Comparison of ENCODE assay signal across 18 cellular contexts in genomic region chr3:190194506-190194905, GRCh38.
DNase-seq lines count a peak whose midpoint lies in the region; ATAC-seq, FAIRE-seq and TF ChIP-seq lines count a peak whose summit lies in the region.
"Had no signal": no experiment of that assay in that cellular context is flagged by ENCODE, and none has a peak within 500 bp of the region (broad histone marks: within the 10 kb centered on the region; RNA-seq: fewer than 3 reads in every experiment).

No MANE protein-coding gene starts in this region.

- no peaks in the 10 kb centered on the region for H3K4me1 Mint-ChIP-seq in stimulated activated effector memory CD8-positive, alpha-beta T cell treated with anti-CD3 and anti-CD28 coated beads, Interleukin-12 subunit alpha, Interleukin-12 subunit beta, amount 100 ng/mL, for 72 hours
- H3K4me1 Mint-ChIP-seq: B cell had no signal

- no peak overlapping the region for H3K18ac ChIP-seq in IMR-90 (ENCODE audit: low read depth, low read length)
- no peak overlapping the region for H3K18ac ChIP-seq in H1 (ENCODE audit: extremely low read depth, low read length)

- no peak overlapping the region for H3K4me3 ChIP-seq in IMR-90 (ENCODE audit: insufficient read depth, low read depth, low read length)
- H3K4me3 ChIP-seq in H1 (ENCODE audit: extremely low read depth in 1 of 4, insufficient read depth in 2 of 4, low read depth in 3 of 4, low read length in 4 of 4) = no peak overlapping the region
- H3K4me3 ChIP-seq: BLaER1 treated with 17β-estradiol and CSF1 and Interleukin-3, amounts not matched to agents 10 nM and 100 nM had no signal

- dilution Hi-C loops in IMR-90 (cut with HindIII; ENCODE audit: low sequenced_read_pairs, unreplicated experiment) = no loop called here

- no peaks in the 10 kb centered on the region for H3K36me3 Mint-ChIP-seq in stimulated activated effector memory CD8-positive, alpha-beta T cell treated with anti-CD3 and anti-CD28 coated beads, Interleukin-12 subunit alpha, Interleukin-12 subunit beta, amount 100 ng/mL, for 72 hours
- H3K36me3 Mint-ChIP-seq: CD8-positive, alpha-beta T cell had no signal

- H3K79me1 ChIP-seq in IMR-90 (ENCODE audit: low read depth in 1 of 2, low read length in 2 of 2) (no peaks in the 10 kb centered on the region), H1 (ENCODE audit: low read depth, low read length) (no peaks in the 10 kb centered on the region)

- H3K36me3 ChIP-seq in IMR-90 (ENCODE audit: control insufficient read depth, insufficient read depth, low read length) (no peaks in the 10 kb centered on the region), H1 (ENCODE audit: control insufficient read depth in 2 of 4, insufficient read depth in 4 of 4, low read length in 3 of 4) (no peaks in the 10 kb centered on the region)
- H3K36me3 ChIP-seq: BLaER1 treated with 17β-estradiol and CSF1 and Interleukin-3, amounts not matched to agents 10 nM and 100 nM had no signal

- H2AK5ac ChIP-seq in IMR-90 (ENCODE audit: low read depth, low read length) (0 out of 2 replicates have a peak overlapping the region, but pooled peaks have one; percentile 38), H1 (ENCODE audit: low read depth, low read length) (no peak overlapping the region)

- no peak overlapping the region for H3K27ac ChIP-seq in IMR-90 (ENCODE audit: insufficient read depth, low read length)
- no peak overlapping the region for H3K27ac ChIP-seq in H1 (ENCODE audit: low read depth, low read length)
- H3K27ac ChIP-seq: 22Rv1; BLaER1 treated with 17β-estradiol and CSF1 and Interleukin-3, amounts not matched to agents 10 nM and 100 nM had no signal

- H4K91ac ChIP-seq in IMR-90 (ENCODE audit: insufficient read depth, low read depth, low read length) (peak overlapping the region; percentile 29), H1 (replicated peaks; ENCODE audit: insufficient read length, low read length) (no peak overlapping the region)

- H3K9me3 Mint-ChIP-seq in stimulated activated effector memory CD8-positive, alpha-beta T cell treated with anti-CD3 and anti-CD28 coated beads, Interleukin-12 subunit alpha, Interleukin-12 subunit beta, amount 100 ng/mL, for 72 hours = no peaks in the 10 kb centered on the region
- H3K9me3 Mint-ChIP-seq: CD8-positive, alpha-beta T cell; HFFc6 had no signal

- H3K9me1 ChIP-seq in IMR-90 (ENCODE audit: insufficient read depth, low read length) = 0 out of 2 replicates have a peak, but pooled peaks cover 2% of the 10 kb centered on the region

- no peak for ATAC-seq in IMR-90 (ENCODE audit: low read depth)
- ATAC-seq in stimulated activated effector memory CD8-positive, alpha-beta T cell treated with anti-CD3 and anti-CD28 coated beads, Interleukin-12 subunit alpha, Interleukin-12 subunit beta, amount 100 ng/mL, for 72 hours = peak; percentile 28
- no peak for ATAC-seq in GM21381 (IDR thresholded peaks at IDR 0.05; ENCODE audit: unreplicated experiment)
- ATAC-seq: CD8-positive, alpha-beta T cell; HCT116; HepG2 had no signal

- H2BK20ac ChIP-seq in IMR-90 (ENCODE audit: low read depth, low read length) = peak overlapping the region; percentile 69; the same call in 1 of the 2 replicates
- no peak overlapping the region for H2BK20ac ChIP-seq in H1 (ENCODE audit: low read length)

- H2BK15ac ChIP-seq in IMR-90 (ENCODE audit: low read depth, low read length) (peak overlapping the region; percentile 15; the same call in 1 of the 3 replicates), H1 (ENCODE audit: low read length) (no peak overlapping the region)

- TF ChIP-seq CTCF in IMR-90 (conservative IDR thresholded peaks at IDR 0.05; ENCODE audit: low read depth, low read length) (no peak), H1 (IDR thresholded peaks at IDR 0.05; ENCODE audit: control extremely low read depth in 1 of 3, insufficient read depth in 1 of 3, low read depth in 1 of 3, low read length in 3 of 3) (no peak)

- H3K4me1 ChIP-seq in IMR-90 (ENCODE audit: control insufficient read depth, insufficient read depth, low read length) (peaks cover 5% of the 10 kb centered on the region; the same call in 1 of the 2 replicates), H1 (replicated peaks in 1 of 4; ENCODE audit: control insufficient read depth in 3 of 4, insufficient read depth in 4 of 4, low read length in 3 of 4) (peaks cover 0 to 5% (median 4%) of the 10 kb centered on the region in 4 experiments; a peak in 3 of 7 replicates)
- H3K4me1 ChIP-seq: BLaER1 treated with 17β-estradiol and CSF1 and Interleukin-3, amounts not matched to agents 10 nM and 100 nM had no signal

- H2BK120ac ChIP-seq in IMR-90 (ENCODE audit: low read depth, low read length) = peak overlapping the region; percentile 36; the same call in 1 of the 2 replicates
- no peak overlapping the region for H2BK120ac ChIP-seq in H1 (replicated peaks; ENCODE audit: low read depth, low read length)

- H3K4me3 Mint-ChIP-seq in stimulated activated effector memory CD8-positive, alpha-beta T cell treated with anti-CD3 and anti-CD28 coated beads, Interleukin-12 subunit alpha, Interleukin-12 subunit beta, amount 100 ng/mL, for 72 hours = no peak overlapping the region
- H3K4me3 Mint-ChIP-seq: B cell; CD8-positive, alpha-beta T cell; HFFc6 had no signal

- in situ Hi-C loops in IMR-90 (cut with MboI; ENCODE audit: low sequenced_read_pairs) = no loop called here

- POLR2A ChIA-PET in IMR-90 (lab: Charles Lee; ENCODE audit: unreplicated experiment) = interaction anchor here (1.1 kb wide), 1 partner anchor 74 kb away, joined by 8 read pairs; the partner anchor contains the start of gene P3H2
- POLR2A ChIA-PET in H1 (lab: Charles Lee; ENCODE audit: partially characterized antibody) = no interaction called here

- DNase-seq in NCI-H2171 treated with DMSO at 0.1 percent for 48 hours (lab: John Stamatoyannopoulos, UW) (peak; percentile 44), NCI-H2171 (lab: John Stamatoyannopoulos, UW) (no peak), IMR-90 (no peak), H1 (ENCODE audit: low read depth in 1 of 2, low spot score in 2 of 2) (no peak), superior temporal gyrus (ENCODE audit: extremely low spot score) (no peak)
- DNase-seq in stimulated activated effector memory CD8-positive, alpha-beta T cell treated with anti-CD3 and anti-CD28 coated beads, Interleukin-12 subunit alpha, Interleukin-12 subunit beta, amount 100 ng/mL, for 72 hours (ENCODE audit: low spot score in 2 of 2) = no peak
- DNase-seq in activated T-cell treated with anti-CD3 and anti-CD28 coated beads, Interleukin-2, amount 50 U/mL, for 1 hour = no peak
- DNase-seq: Calu3; CD8-positive, alpha-beta T cell; DMS79 treated with DMSO at 0.1 percent for 48 hours; GF-D8; HFFc6 had no signal

- no peaks in the 10 kb centered on the region for H3K23me2 ChIP-seq in H1 (ENCODE audit: low read depth, low read length)

- H3K27me3 ChIP-seq in IMR-90 (ENCODE audit: control insufficient read depth, insufficient read depth, low read length) (no peaks in the 10 kb centered on the region), H1 (replicated peaks in 1 of 4; ENCODE audit: control insufficient read depth in 3 of 4, extremely low read depth in 1 of 4, insufficient read depth in 3 of 4, low read length in 3 of 4) (no peaks in the 10 kb centered on the region)
- H3K27me3 ChIP-seq: BLaER1 treated with 17β-estradiol and CSF1 and Interleukin-3, amounts not matched to agents 10 nM and 100 nM had no signal

- H3K9ac ChIP-seq in IMR-90 (ENCODE audit: low read depth, low read length) (no peak overlapping the region), H1 (replicated peaks in 1 of 4; ENCODE audit: extremely low read depth in 1 of 4, low read depth in 3 of 4, low read length in 3 of 4) (no peak overlapping the region)
- H3K9ac ChIP-seq: BLaER1 treated with 17β-estradiol and CSF1 and Interleukin-3, amounts not matched to agents 10 nM and 100 nM had no signal

- intact Hi-C loops in IMR-90 (cut with micrococcal nuclease) = no loop called here

- peak; percentile 36 for FAIRE-seq in H1 (lab: Jason Lieb, UNC)
- FAIRE-seq: HepG2 had no signal

- H2BK12ac ChIP-seq in H1 (ENCODE audit: low read depth, low read length) = no peak overlapping the region

- H3K4ac ChIP-seq in IMR-90 (ENCODE audit: low read depth, low read length) (peak overlapping the region; percentile 34; the same call in 1 of the 2 replicates), H1 (replicated peaks; ENCODE audit: insufficient read length, low read depth, low read length) (no peak overlapping the region)

- no peaks in the 10 kb centered on the region for H3K79me2 ChIP-seq in H1 (ENCODE audit: control insufficient read depth in 1 of 2, insufficient read depth in 2 of 2, low read length in 2 of 2)

- H3K9me3 ChIP-seq in IMR-90 (ENCODE audit: control insufficient read depth, insufficient read depth, low read length) = no peaks in the 10 kb centered on the region
- H3K9me3 ChIP-seq in H1 (ENCODE audit: insufficient read depth in 2 of 2, low read depth in 1 of 2, low read length in 1 of 2) = no peaks in the 10 kb centered on the region
- H3K9me3 ChIP-seq: BLaER1 treated with 17β-estradiol and CSF1 and Interleukin-3, amounts not matched to agents 10 nM and 100 nM had no signal

- TF ChIP-seq POLR2A in IMR-90 (IDR thresholded peaks at IDR 0.05; ENCODE audit: low read depth, low read length) = no peak
- no peak for TF ChIP-seq POLR2A in H1 (IDR thresholded peaks at IDR 0.05; ENCODE audit: control extremely low read depth in 1 of 2, low read depth in 2 of 2, low read length in 2 of 2)

- no peak overlapping the region for H2AK9ac ChIP-seq in IMR-90 (replicated peaks; ENCODE audit: low read depth, low read length, poor library complexity)

- no TSS peak for BruUV-seq in IMR-90 (replicated peaks; lab: Mats Ljungman, UMichigan)

- WGBS in IMR-90 (ENCODE audit: extremely low coverage in 2 of 2, insufficient read length in 1 of 2), 2 experiments = no CpG with 5 or more reads among the region's 3 CpGs
- 85% methylated on average over 3 of the region's 3 CpGs; no CpG with 5 or more reads in 1 of the 2 experiments for WGBS in H1 (ENCODE audit: extremely low coverage in 1 of 2, insufficient coverage in 1 of 2, insufficient read length in 1 of 2, insufficient replicate concordance in 2 of 2, low coverage in 1 of 2, low lambda C conversion rate in 2 of 2, missing lambda C conversion rate in 1 of 2), 2 experiments

- no peak overlapping the region for H3K23ac ChIP-seq in IMR-90 (ENCODE audit: low read depth, low read length)
- H3K23ac ChIP-seq in H1 (ENCODE audit: insufficient read length) = no peak overlapping the region

- no peak overlapping the region for H2BK5ac ChIP-seq in IMR-90 (ENCODE audit: low read depth, low read length, poor library complexity, severe bottlenecking)
- no peak overlapping the region for H2BK5ac ChIP-seq in H1 (ENCODE audit: low read depth, low read length)

- no peak overlapping the region; the same call in 1 of the 2 replicates for H3K14ac ChIP-seq in IMR-90 (replicated peaks; ENCODE audit: low read depth, low read length)
- no peak overlapping the region for H3K14ac ChIP-seq in H1 (ENCODE audit: insufficient read length)

- H2AFZ ChIP-seq in IMR-90 (replicated peaks; ENCODE audit: low read length, poor library complexity) (no peak overlapping the region), H1 (ENCODE audit: low read length) (no peak overlapping the region)

- no peak overlapping the region for H3K56ac ChIP-seq in IMR-90 (ENCODE audit: extremely low read depth, insufficient read depth, low read length)
- no peak overlapping the region for H3K56ac ChIP-seq in H1 (replicated peaks; ENCODE audit: insufficient read length, low read depth, low read length)

- TF ChIP-seq EP300 in H1 (IDR thresholded peaks at IDR 0.05; ENCODE audit: borderline replicate concordance in 1 of 2, low read depth in 2 of 2, low read length in 2 of 2) = no peak

- no peak overlapping the region for H4K5ac ChIP-seq in IMR-90 (ENCODE audit: low read depth, low read length)
- H4K5ac ChIP-seq in H1 (ENCODE audit: insufficient read length, low read depth, low read length) = no peak overlapping the region

- H4K20me1 ChIP-seq in IMR-90 (ENCODE audit: insufficient read depth, low read length) = no peaks in the 10 kb centered on the region
- H4K20me1 ChIP-seq in H1 (replicated peaks in 1 of 2; ENCODE audit: control insufficient read depth in 1 of 2, insufficient read depth in 2 of 2, low read length in 2 of 2) = no peaks in the 10 kb centered on the region
- H4K20me1 ChIP-seq: BLaER1 treated with 17β-estradiol and CSF1 and Interleukin-3, amounts not matched to agents 10 nM and 100 nM had no signal

- H3K27ac Mint-ChIP-seq in stimulated activated effector memory CD8-positive, alpha-beta T cell treated with anti-CD3 and anti-CD28 coated beads, Interleukin-12 subunit alpha, Interleukin-12 subunit beta, amount 100 ng/mL, for 72 hours = no peak overlapping the region
- H3K27ac Mint-ChIP-seq: B cell; CD8-positive, alpha-beta T cell; HFFc6 had no signal

- H3K4me2 ChIP-seq in IMR-90 (ENCODE audit: low read depth, low read length) (no peak overlapping the region), H1 (ENCODE audit: insufficient read depth in 1 of 2, low read depth in 2 of 2, low read length in 2 of 2) (no peak overlapping the region)
- H3K4me2 ChIP-seq: BLaER1 treated with 17β-estradiol and CSF1 and Interleukin-3, amounts not matched to agents 10 nM and 100 nM had no signal

- CTCF ChIA-PET in IMR-90 (lab: Yijun Ruan, JAX) = no interaction called here
- CTCF ChIA-PET in H1 (lab: Charles Lee; ENCODE audit: partially characterized antibody) = interaction anchor here (1.0 to 1.8 kb wide), 3 partner anchors 8 to 234 kb away, joined by 3 to 6 read pairs (median 3); no protein-coding TSS in a partner anchor

- TF ChIP-seq RAD21 in IMR-90 (IDR thresholded peaks at IDR 0.05; ENCODE audit: low read length) (no peak), H1 (IDR thresholded peaks at IDR 0.05 in 1 of 2, conservative IDR thresholded peaks at IDR 0.05 in 1 of 2; ENCODE audit: low read depth in 2 of 2, low read length in 2 of 2) (no peak)

- no peak overlapping the region for H4K8ac ChIP-seq in IMR-90 (ENCODE audit: low read depth in 2 of 2, low read length in 2 of 2)
- no peak overlapping the region for H4K8ac ChIP-seq in H1 (ENCODE audit: extremely low read depth, insufficient read depth, low read length)
